ENCODE assay signal across 8 cellular contexts in genomic region chrX:118730500-118731247, GRCh38. TPM values are rescaled to one million over a fixed set of nuclear protein-coding genes. Genes with fewer than 3 reads are reported as not detected.
A peak's percentile ranks its signal among the peaks of the same experiment; 100 is the strongest.
DNase-seq lines count a peak whose midpoint lies in the region; ATAC-seq, FAIRE-seq and TF ChIP-seq lines count a peak whose summit lies in the region.

No MANE protein-coding gene starts in this region.

- peaks cover 4% of the 10 kb centered on the region; the same call in 1 of the 2 replicates for H3K9me3 ChIP-seq in Panc1 (ENCODE audit: control insufficient read depth, insufficient read depth, low read depth, low read length)

- H3K27ac Mint-ChIP-seq in osteocyte (ENCODE audit: unreplicated experiment) = peak overlapping the region; percentile 83

- TF ChIP-seq CTCF in Panc1 (IDR thresholded peaks at IDR 0.05) = no peak
- TF ChIP-seq CTCF in osteocyte (IDR thresholded peaks at IDR 0.05) = no peak

- no peaks in the 10 kb centered on the region for H3K36me3 ChIP-seq in Panc1 (ENCODE audit: control insufficient read depth, insufficient read depth, low read length)

- no peak for TF ChIP-seq POLR2A in GM12892 (IDR thresholded peaks at IDR 0.05; ENCODE audit: low read depth, low read length)

- intact Hi-C loops in Panc1 (cut with micrococcal nuclease; ENCODE audit: unreplicated experiment) = no loop called here

- H3K36me3 Mint-ChIP-seq in osteocyte (ENCODE audit: unreplicated experiment) = no peaks in the 10 kb centered on the region

- no peak for ATAC-seq in Panc1
- peak; percentile 38 for ATAC-seq in esophagus mucosa

- in situ Hi-C loops in Panc1 (cut with HindIII; ENCODE audit: low pct_unique_long_range_greater_than_20kb, low sequenced_read_pairs) = no loop called here

- BruUV-seq in Panc1 (replicated peaks; lab: Mats Ljungman, UMichigan) = no TSS peak

- peak overlapping the region; percentile 9 for H3K27ac ChIP-seq in Panc1 (ENCODE audit: low read length)

- peaks cover 42% of the 10 kb centered on the region for H3K4me1 Mint-ChIP-seq in osteocyte (ENCODE audit: unreplicated experiment)

- peak overlapping the region; percentile 44 for H3K4me3 Mint-ChIP-seq in osteocyte (ENCODE audit: unreplicated experiment)

- H3K4me3 ChIP-seq in Panc1 (ENCODE audit: low read depth in 2 of 2, low read length in 2 of 2) = peak overlapping the region in 1 of 2 experiments; percentile 90; a peak in 2 of 4 replicates

- no peaks in the 10 kb centered on the region for H3K27me3 Mint-ChIP-seq in osteocyte (ENCODE audit: unreplicated experiment)

- peaks cover 36% of the 10 kb centered on the region for H3K4me1 ChIP-seq in Panc1 (ENCODE audit: control insufficient read depth, insufficient read depth, low read length)

- peaks cover 17% of the 10 kb centered on the region for H3K9me3 Mint-ChIP-seq in osteocyte (ENCODE audit: unreplicated experiment)

- CTCF ChIA-PET in Panc1 (lab: Charles Lee) = interaction anchor here (0.6 to 0.9 kb wide), 2 partner anchors 56 to 656 kb away, joined by 4 to 5 read pairs; no protein-coding TSS in a partner anchor

- POLR2A ChIA-PET in Panc1 (lab: Charles Lee) = interaction anchor here (0.5 to 0.6 kb wide), 2 partner anchors 84 to 385 kb away, joined by 3 to 4 read pairs; no protein-coding TSS in a partner anchor

- no peaks in the 10 kb centered on the region for H3K27me3 ChIP-seq in Panc1 (ENCODE audit: control insufficient read depth, insufficient read depth, low read length)

- DNase-seq in AG20443 (ENCODE audit: low spot score) = peak; percentile 25
- peak; percentile 30 for DNase-seq in Panc1 (ENCODE audit: low read depth, low spot score)
- no peak for DNase-seq in osteocyte (ENCODE audit: extremely low spot score, unreplicated experiment)
- DNase-seq in GM12892 (ENCODE audit: insufficient read length) = no peak
- DNase-seq in HPDE6-E6E7 (ENCODE audit: extremely low spot score) = no peak
- DNase-seq in Ammon's horn (ENCODE audit: low spot score) = no peak
- DNase-seq in cerebellar cortex (ENCODE audit: low spot score) = no peak

- no peak for FAIRE-seq in GM12892 (lab: Jason Lieb, UNC)

RNA-seq across cellular contexts. Expression of gene IL13RA1, which starts 3.3 kb away (rescaled TPM):
- total RNA-seq in Panc1 (2021; ENCODE audit: unreplicated experiment) = 191 TPM
- polyA plus RNA-seq in Panc1 (2012; ENCODE audit: insufficient read length) = 101 TPM
- 82.2 TPM for total RNA-seq in esophagus mucosa
- total RNA-seq in osteocyte = 78.7 and 79.4 TPM in 2 replicates
- 1.2 TPM for polyA plus RNA-seq in GM12892 (2012; ENCODE audit: missing spikeins)

Comparison
In these comparisons a context has a peak if more than half of its experiments do, and no peak if none do; other contexts are left out.
1. DNase-seq: peak in AG20443 (single experiment) and Panc1 (single experiment); none in osteocyte (single experiment), GM12892 (single experiment), HPDE6-E6E7 (single experiment), Ammon's horn (single experiment) and cerebellar cortex (single experiment).